8 cellular contexts compared by ENCODE assay signal in the genomic region with DNA sequence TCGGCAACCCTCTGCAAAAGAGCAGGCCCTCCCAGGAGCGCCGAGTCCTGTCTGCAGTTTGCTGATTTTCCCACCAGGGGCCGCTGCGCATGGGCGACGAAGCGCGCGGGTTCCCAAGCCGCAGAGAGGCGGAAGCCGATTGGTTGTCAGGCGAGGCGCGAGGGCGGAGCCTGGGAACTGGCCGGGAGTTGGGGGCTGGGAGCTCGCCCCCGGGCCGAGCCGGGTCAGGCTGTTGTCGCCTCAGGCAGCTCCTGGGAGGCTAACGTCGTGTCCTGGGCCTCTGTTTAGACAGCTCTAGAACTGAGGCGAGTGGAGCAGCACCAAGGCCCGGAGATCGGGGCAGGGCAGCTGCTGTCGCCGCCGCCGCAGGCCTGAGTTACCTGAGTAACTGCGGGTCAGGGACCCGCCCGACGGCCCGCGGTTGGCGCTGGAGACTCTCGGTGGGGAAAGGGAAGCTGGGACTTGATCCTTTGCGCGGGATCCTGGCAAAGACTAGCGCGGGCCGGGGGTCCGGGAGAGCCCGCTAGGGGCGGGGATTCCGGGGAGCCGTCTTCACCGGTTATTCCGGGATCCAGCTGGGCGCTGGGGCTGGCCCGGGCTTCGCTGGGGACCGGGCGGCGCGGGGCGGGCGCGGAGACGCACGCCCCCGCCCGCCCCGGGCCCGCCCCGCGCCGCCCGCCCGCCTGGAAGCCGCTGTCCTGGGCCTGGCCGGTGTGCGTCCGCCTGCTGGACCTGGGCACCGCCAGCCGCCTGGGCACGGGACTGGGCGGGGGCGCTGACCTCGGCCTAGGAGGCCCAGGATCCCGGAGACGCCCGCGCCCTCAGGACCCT. TPM values are rescaled to one million over a fixed set of nuclear protein-coding genes. Genes with fewer than 3 reads are reported as not detected.
DNase-seq lines count a peak whose midpoint lies in the region; ATAC-seq and FAIRE-seq lines count a peak whose summit lies in the region.

A gene (plus strand): TSS at position 688 of the 831 bp plus-strand sequence. CDS start 607 bp downstream, outside the sequence.

- ATAC-seq in HG03457 (IDR thresholded peaks at IDR 0.05; ENCODE audit: unreplicated experiment): peak; percentile 57
- ATAC-seq in left lobe of liver: peak; percentile 84

- peak within 1 kb of the TSS; percentile 89 for H3K4me3 ChIP-seq in BLaER1

- no peak for FAIRE-seq in GM19239 (lab: Jason Lieb, UNC)

- no peaks in the 10 kb centered on the region for H3K9me3 Mint-ChIP-seq in activated CD4-positive, alpha-beta T cell treated with anti-CD3 and anti-CD28 coated beads, Interleukin-2, amount 10 ng/mL, durations not matched to agents 24 days and 14 days

- no peaks in the 10 kb centered on the region for H3K9me3 ChIP-seq in BLaER1

- H3K4me1 Mint-ChIP-seq in activated CD4-positive, alpha-beta T cell treated with anti-CD3 and anti-CD28 coated beads, Interleukin-2, amount 10 ng/mL, durations not matched to agents 24 days and 14 days: peaks cover 56% of the 10 kb centered on the region

- H3K27ac ChIP-seq in BLaER1: peak within 1 kb of the TSS; percentile 85

- no peaks in the 10 kb centered on the region for H3K27me3 Mint-ChIP-seq in activated CD4-positive, alpha-beta T cell treated with anti-CD3 and anti-CD28 coated beads, Interleukin-2, amount 10 ng/mL, durations not matched to agents 24 days and 14 days

- H3K4me2 ChIP-seq in BLaER1: peak within 1 kb of the TSS; percentile 98

- H3K4me3 Mint-ChIP-seq in activated CD4-positive, alpha-beta T cell treated with anti-CD3 and anti-CD28 coated beads, Interleukin-2, amount 10 ng/mL, durations not matched to agents 24 days and 14 days: peak within 1 kb of the TSS; percentile 98

- DNase-seq in GM19239 (ENCODE audit: insufficient read length, low spot score) (peak; percentile 86), NCI-H526 (lab: John Stamatoyannopoulos, UW) (peak; percentile 86 to 97), cortex of kidney (lab: John Stamatoyannopoulos, UW) (peak; percentile 33), left lobe of liver (ENCODE audit: low spot score) (peak; percentile 96)
- peak; percentile 100 for DNase-seq in activated CD4-positive, alpha-beta T cell treated with anti-CD3 and anti-CD28 coated beads, Interleukin-2, amount 10 ng/mL, durations not matched to agents 24 days and 14 days
- DNase-seq in stimulated activated CD4-positive, alpha-beta T cell treated with anti-CD3 and anti-CD28 coated beads, Interleukin-2, amount 100 ng/mL, for 4 hours (ENCODE audit: low read depth): peak; percentile 97

- peaks cover 44% of the 10 kb centered on the region for H4K20me1 ChIP-seq in BLaER1

- peaks cover 15% of the 10 kb centered on the region for H3K36me3 Mint-ChIP-seq in activated CD4-positive, alpha-beta T cell treated with anti-CD3 and anti-CD28 coated beads, Interleukin-2, amount 10 ng/mL, durations not matched to agents 24 days and 14 days (ENCODE audit: low read depth)

- H3K4me1 ChIP-seq in BLaER1: peaks cover 63% of the 10 kb centered on the region

- peak within 1 kb of the TSS; percentile 99 for H3K27ac Mint-ChIP-seq in activated CD4-positive, alpha-beta T cell treated with anti-CD3 and anti-CD28 coated beads, Interleukin-2, amount 10 ng/mL, durations not matched to agents 24 days and 14 days

- peak within 1 kb of the TSS; percentile 80 for H3K9ac ChIP-seq in BLaER1

- peaks cover 8% of the 10 kb centered on the region; the same call in 1 of the 2 replicates for H3K27me3 ChIP-seq in BLaER1

- H3K36me3 ChIP-seq in BLaER1: no peaks in the 10 kb centered on the region

- intact Hi-C loops in activated CD4-positive, alpha-beta T cell treated with anti-CD3 and anti-CD28 coated beads, Interleukin-2, amount 10 ng/mL, durations not matched to agents 24 days and 14 days (cut with micrococcal nuclease): loop anchor here (1.0 to 5.0 kb wide), 8 partner anchors 14 to 239 kb away; a partner anchor contains a TSS

RNA-seq across cellular contexts. Expression of the gene that starts here (rescaled TPM):
- 60.6 and 63.4 TPM in 2 replicates for total RNA-seq in activated CD4-positive, alpha-beta T cell treated with anti-CD3 and anti-CD28 coated beads, Interleukin-2, amount 10 ng/mL, durations not matched to agents 24 days and 14 days
- total RNA-seq in left lobe of liver: 45.9 TPM

Comparison
In these comparisons a context has a peak if more than half of its experiments do, and no peak if none do; other contexts are left out.
1. Peak in every context shown above with its lines: DNase-seq, ATAC-seq, H3K4me3 ChIP-seq and H3K27ac ChIP-seq.
2. DNase-seq: peak in every context shown above with its lines; median percentile 100 in activated CD4-positive, alpha-beta T cell treated with anti-CD3 and anti-CD28 coated beads, Interleukin-2, amount 10 ng/mL, durations not matched to agents 24 days and 14 days; 97 in stimulated activated CD4-positive, alpha-beta T cell treated with anti-CD3 and anti-CD28 coated beads, Interleukin-2, amount 100 ng/mL, for 4 hours; 96 in left lobe of liver; 92 in NCI-H526; 86 in GM19239; 33 in cortex of kidney.